21 cellular contexts compared by ENCODE assay signal in genomic region chr4:25743971-25744370, GRCh38.
"Had no signal": no experiment of that assay in that cellular context is flagged by ENCODE, and none has a peak within 500 bp of the region (broad histone marks: within the 10 kb centered on the region; RNA-seq: fewer than 3 reads in every experiment).

No MANE protein-coding gene starts in this region.

- DNase-seq: colonic mucosa; dermis blood vessel endothelial cell; endodermal cell; gastrocnemius medialis; heart right ventricle; hypothalamus; kidney glomerular epithelial cell; natural killer cell; spleen; stimulated activated CD4-positive, alpha-beta T cell treated with anti-CD3 and anti-CD28 coated beads, Interleukin-15, amount 100 ng/mL, for 24 hours; stimulated activated CD4-positive, alpha-beta T cell treated with anti-CD3 and anti-CD28 coated beads, Interleukin-1b, Interleukin-23, amount 100 ng/mL, for 48 hours; stimulated activated CD4-positive, alpha-beta T cell treated with anti-CD3 and anti-CD28 coated beads, Interleukin-4, amount 100 ng/mL, for 24 hours; stimulated activated naive CD8-positive, alpha-beta T cell treated with anti-CD3 and anti-CD28 coated beads, Interleukin-15, amount 100 ng/mL, for 72 hours; testis; upper lobe of right lung had no signal

- H3K27ac ChIP-seq: colonic mucosa, gastrocnemius medialis, heart right ventricle, spleen, testis, tibial nerve, upper lobe of right lung, vagina had no signal

- H3K4me3 Mint-ChIP-seq: endodermal cell; mesothelial cell of epicardium; natural killer cell; stimulated activated memory B cell treated with anti-CD40 and anti-IgM and Interleukin-4, amounts not matched to agents 10 μg/mL and 1 μg/mL and 100 μg/mL, for 72 hours; stimulated activated naive CD8-positive, alpha-beta T cell treated with anti-CD3 and anti-CD28 coated beads, Interleukin-15, amount 100 ng/mL, for 72 hours had no signal

- H3K36me3 ChIP-seq: colonic mucosa, gastrocnemius medialis, tibial nerve, upper lobe of right lung, vagina had no signal

- H3K27me3 Mint-ChIP-seq: stimulated activated memory B cell treated with anti-CD40 and anti-IgM and Interleukin-4, amounts not matched to agents 10 μg/mL and 1 μg/mL and 100 μg/mL, for 72 hours; stimulated activated naive CD8-positive, alpha-beta T cell treated with anti-CD3 and anti-CD28 coated beads, Interleukin-15, amount 100 ng/mL, for 72 hours had no signal

- H3K27ac Mint-ChIP-seq: endodermal cell; mesothelial cell of epicardium; natural killer cell; stimulated activated memory B cell treated with anti-CD40 and anti-IgM and Interleukin-4, amounts not matched to agents 10 μg/mL and 1 μg/mL and 100 μg/mL, for 72 hours; stimulated activated naive CD8-positive, alpha-beta T cell treated with anti-CD3 and anti-CD28 coated beads, Interleukin-15, amount 100 ng/mL, for 72 hours had no signal

- H3K4me3 ChIP-seq: colonic mucosa, gastrocnemius medialis, heart right ventricle, spleen, testis, tibial nerve, upper lobe of right lung, vagina had no signal

- H3K9me3 Mint-ChIP-seq: endodermal cell; mesothelial cell of epicardium; natural killer cell; stimulated activated memory B cell treated with anti-CD40 and anti-IgM and Interleukin-4, amounts not matched to agents 10 μg/mL and 1 μg/mL and 100 μg/mL, for 72 hours; stimulated activated naive CD8-positive, alpha-beta T cell treated with anti-CD3 and anti-CD28 coated beads, Interleukin-15, amount 100 ng/mL, for 72 hours had no signal

- H3K9me3 ChIP-seq: colonic mucosa, gastrocnemius medialis, heart right ventricle, spleen, testis, tibial nerve, upper lobe of right lung, vagina had no signal

- H3K36me3 Mint-ChIP-seq: mesothelial cell of epicardium had no signal

- ATAC-seq: gastrocnemius medialis; heart right ventricle; natural killer cell; sciatic nerve; stimulated activated memory B cell treated with anti-CD40 and anti-IgM and Interleukin-4, amounts not matched to agents 10 μg/mL and 1 μg/mL and 100 μg/mL, for 72 hours; stimulated activated naive CD8-positive, alpha-beta T cell treated with anti-CD3 and anti-CD28 coated beads, Interleukin-15, amount 100 ng/mL, for 72 hours; upper lobe of right lung had no signal

- H3K27me3 ChIP-seq: colonic mucosa, gastrocnemius medialis, heart right ventricle, spleen, testis, tibial nerve, upper lobe of right lung, vagina had no signal

- H3K4me1 ChIP-seq: colonic mucosa, gastrocnemius medialis, heart right ventricle, spleen, testis, tibial nerve, upper lobe of right lung, vagina had no signal

- FAIRE-seq: islet of Langerhans had no signal

- H3K4me1 Mint-ChIP-seq: mesothelial cell of epicardium; natural killer cell; stimulated activated naive CD8-positive, alpha-beta T cell treated with anti-CD3 and anti-CD28 coated beads, Interleukin-15, amount 100 ng/mL, for 72 hours had no signal
